In genomic region chr15:75030023-75030413, GRCh38 we compare ENCODE assay signal across 8 cellular contexts. TPM values are rescaled to one million over a fixed set of nuclear protein-coding genes. Genes with fewer than 3 reads are reported as not detected.
DNase-seq lines count a peak whose midpoint lies in the region; ATAC-seq and TF ChIP-seq lines count a peak whose summit lies in the region.

No MANE protein-coding gene starts in this region.

- H3K27ac ChIP-seq in HCT116 (ENCODE audit: low read depth, low read length) (no peak overlapping the region; the same call in 1 of the 2 replicates), ascending aorta (peak overlapping the region; percentile 84 to 90), hepatocyte (peak overlapping the region; percentile 74), subcutaneous abdominal adipose tissue (ENCODE audit: low read depth, low read length) (peak overlapping the region; percentile 92)

- intact Hi-C loops in HCT116 (cut with micrococcal nuclease) (no loop called here), ascending aorta (cut with DNase I) (no loop called here)

- in situ Hi-C loops in GM13977 (cut with MboI; ENCODE audit: low pct_unique_long_range_greater_than_20kb, low sequenced_read_pairs, unreplicated experiment) = no loop called here

- H4K20me1 ChIP-seq in HCT116 (ENCODE audit: insufficient read depth) (no peaks in the 10 kb centered on the region), hepatocyte (ENCODE audit: insufficient read depth, poor library complexity, severe bottlenecking) (no peaks in the 10 kb centered on the region)

- no peak for TF ChIP-seq RAD21 in HCT116 (IDR thresholded peaks at IDR 0.05; ENCODE audit: low read depth)

- BruUV-seq in HCT116 (replicated peaks; lab: Mats Ljungman, UMichigan) = no TSS peak

- no peak for TF ChIP-seq POLR2A in HCT116 (IDR thresholded peaks at IDR 0.05; ENCODE audit: borderline replicate concordance, extremely low read depth, insufficient read depth, insufficient read length)

- H3K4me1 ChIP-seq in HCT116 (ENCODE audit: control insufficient read depth in 1 of 2, insufficient read depth in 2 of 2, low read length in 2 of 2) = peaks cover 10 to 21% of the 10 kb centered on the region in 2 experiments; a peak in 3 of 4 replicates
- H3K4me1 ChIP-seq in ascending aorta = peaks cover 15 to 24% of the 10 kb centered on the region in 2 donors
- peaks cover 19% of the 10 kb centered on the region for H3K4me1 ChIP-seq in hepatocyte (ENCODE audit: insufficient read depth)
- H3K4me1 ChIP-seq in subcutaneous abdominal adipose tissue (ENCODE audit: control insufficient read depth in 5 of 5, insufficient read depth in 5 of 5, low read length in 5 of 5) = peaks cover 16 to 70% (median 55%) of the 10 kb centered on the region in 5 donors

- DNase-seq in HCT116 (ENCODE audit: low read depth, low spot score) (no peak), ascending aorta (ENCODE audit: low spot score in 2 of 2) (peak; percentile 28 to 86), hepatocyte (ENCODE audit: low spot score) (no peak), GOT3 (lab: John Stamatoyannopoulos, UW) (no peak), GM13977 (ENCODE audit: low spot score) (no peak)
- no peak for DNase-seq in stimulated activated naive CD4-positive, alpha-beta T cell treated with Interleukin-2 at 50 U/mL for 16 hours (lab: John Stamatoyannopoulos, UW)

- H3K4me2 ChIP-seq in HCT116 (ENCODE audit: low read length) (peak overlapping the region; percentile 15; the same call in 1 of the 2 replicates), hepatocyte (peak overlapping the region; percentile 64)

- H2AFZ ChIP-seq in HCT116 (ENCODE audit: low read depth, low read length, poor library complexity, severe bottlenecking) (no peak overlapping the region), hepatocyte (no peak overlapping the region)

- H3K9me2 ChIP-seq in HCT116 (ENCODE audit: insufficient read depth) (no peaks in the 10 kb centered on the region), hepatocyte (replicated peaks; ENCODE audit: insufficient read depth) (no peaks in the 10 kb centered on the region)

- ATAC-seq in HCT116 = no peak
- ATAC-seq in HG03521 (IDR thresholded peaks at IDR 0.05; ENCODE audit: unreplicated experiment) = no peak

- 55% methylated on average over 2 of the region's 2 CpGs for WGBS in hepatocyte (ENCODE audit: low lambda C conversion rate, missing lambda C conversion rate)

- POLR2A ChIA-PET in HCT116 (lab: Charles Lee) = interaction anchor here (1.0 to 1.1 kb wide), 2 partner anchors 172 to 174 kb away, joined by 7 to 8 read pairs; partner anchors contain the start of gene C15orf39

- peaks cover 2 to 15% of the 10 kb centered on the region in 2 experiments; a peak in 2 of 4 replicates for H3K36me3 ChIP-seq in HCT116 (ENCODE audit: control insufficient read depth in 1 of 2, insufficient read depth in 2 of 2, low read length in 2 of 2)
- peaks cover 0 to 5% of the 10 kb centered on the region in 2 donors for H3K36me3 ChIP-seq in ascending aorta
- H3K36me3 ChIP-seq in hepatocyte (replicated peaks; ENCODE audit: insufficient read depth, low read depth) = no peaks in the 10 kb centered on the region
- H3K36me3 ChIP-seq in subcutaneous abdominal adipose tissue (ENCODE audit: control insufficient read depth in 5 of 5, insufficient read depth in 5 of 5, low read length in 5 of 5) = peaks cover 0 to 5% (median 0%) of the 10 kb centered on the region in 5 donors

- no peak overlapping the region for H3K4me3 ChIP-seq in HCT116 (replicated peaks in 1 of 2; ENCODE audit: low read depth in 1 of 2, low read length in 2 of 2)
- peak overlapping the region; percentile 10 to 44 for H3K4me3 ChIP-seq in ascending aorta
- no peak overlapping the region for H3K4me3 ChIP-seq in hepatocyte
- H3K4me3 ChIP-seq in subcutaneous abdominal adipose tissue (ENCODE audit: low read depth in 1 of 5, low read length in 5 of 5) = peak overlapping the region; percentile 11 to 54 (median 41)

- CTCF ChIA-PET in HCT116 (lab: Charles Lee) = interaction anchor here (0.9 to 3.4 kb wide), 6 partner anchors 171 to 402 kb away, joined by 3 to 33 read pairs (median 8); partner anchors contain the start of gene C15orf39

- H3K79me2 ChIP-seq in HCT116 (ENCODE audit: insufficient read depth, low read length) = peaks cover 23% of the 10 kb centered on the region
- peaks cover 36% of the 10 kb centered on the region for H3K79me2 ChIP-seq in hepatocyte

- no peak overlapping the region for H3K9ac ChIP-seq in HCT116 (ENCODE audit: low read length)
- peak overlapping the region; percentile 40 to 90 (median 66) for H3K9ac ChIP-seq in subcutaneous abdominal adipose tissue (ENCODE audit: low read length in 5 of 5)

- RAD21 ChIA-PET in HCT116 (lab: Charles Lee; ENCODE audit: low non-redundant PET in 1 of 2, low total read pairs in 2 of 2, uncharacterized antibody in 2 of 2, unreplicated experiment in 2 of 2) = interaction anchor here (1.4 to 3.0 kb wide), 3 partner anchors 172 to 174 kb away, joined by 3 to 10 read pairs (median 7); partner anchors contain the start of gene C15orf39 (in 1 of the 2)

- TF ChIP-seq CTCF in HCT116 (IDR thresholded peaks at IDR 0.05 in 2 of 3, conservative IDR thresholded peaks at IDR 0.05 in 1 of 3; ENCODE audit: borderline replicate concordance in 1 of 3, insufficient read depth in 1 of 3, low read depth in 2 of 3, low read length in 2 of 3) = no peak
- TF ChIP-seq CTCF in ascending aorta (IDR thresholded peaks at IDR 0.05) = no peak
- no peak for TF ChIP-seq CTCF in hepatocyte (IDR thresholded peaks at IDR 0.05; ENCODE audit: poor library complexity)
- TF ChIP-seq CTCF in GM13977 (IDR thresholded peaks at IDR 0.05; ENCODE audit: extremely low read depth, insufficient read depth, missing control alignments) = no peak

- H3K27me3 ChIP-seq in HCT116 (ENCODE audit: insufficient read depth, low read length) (no peaks in the 10 kb centered on the region), ascending aorta (no peaks in the 10 kb centered on the region), hepatocyte (no peaks in the 10 kb centered on the region), subcutaneous abdominal adipose tissue (ENCODE audit: control insufficient read depth in 5 of 5, insufficient read depth in 4 of 5, low read length in 5 of 5) (peaks cover 0 to 7% (median 0%) of the 10 kb centered on the region in 5 donors)

- no peaks in the 10 kb centered on the region for H3K9me3 ChIP-seq in HCT116 (ENCODE audit: control insufficient read depth in 1 of 2, insufficient read depth in 1 of 2, low read depth in 1 of 2, low read length in 2 of 2)
- no peaks in the 10 kb centered on the region for H3K9me3 ChIP-seq in ascending aorta
- H3K9me3 ChIP-seq in hepatocyte (ENCODE audit: low read depth) = no peaks in the 10 kb centered on the region
- H3K9me3 ChIP-seq in subcutaneous abdominal adipose tissue (ENCODE audit: control insufficient read depth in 5 of 5, low read length in 5 of 5) = no peaks in the 10 kb centered on the region

TF ChIP-seq in HCT116, 20 proteins besides CTCF, POLR2A, EP300 and RAD21 (continues in another document):
- TF ChIP-seq ELF1 (IDR thresholded peaks at IDR 0.05; ENCODE audit: borderline replicate concordance, low read depth) (no peak), EZH2phosphoT487 (IDR thresholded peaks at IDR 0.05; ENCODE audit: borderline replicate concordance) (no peak), REST (IDR thresholded peaks at IDR 0.05; ENCODE audit: low read depth) (no peak), ZNF274 (IDR thresholded peaks at IDR 0.05; ENCODE audit: low read depth, low read length) (no peak), ZFX (IDR thresholded peaks at IDR 0.05) (no peak), CEBPB (IDR thresholded peaks at IDR 0.05; ENCODE audit: low read depth) (no peak), ATF3 (IDR thresholded peaks at IDR 0.05) (no peak)

RNA-seq across cellular contexts. Expression of gene PPCDC, which starts 6.6 kb away (rescaled TPM):
- total RNA-seq in HCT116 (2021; ENCODE audit: unreplicated experiment) = 18.0 TPM
- polyA plus RNA-seq in HCT116 (2012) = 18.7 and 23.5 TPM in 2 replicates
- total RNA-seq in ascending aorta = 8.9 TPM
- total RNA-seq in hepatocyte = 16.4 and 20.8 TPM in 2 replicates
- 17.8 and 21.1 TPM in 2 replicates for polyA plus RNA-seq in hepatocyte

RNA-seq across cellular contexts. Expression of gene SCAMP5, which starts 34.7 kb away (rescaled TPM):
- 6.2 TPM for total RNA-seq in HCT116 (2021; ENCODE audit: unreplicated experiment)
- 5.6 and 7.4 TPM in 2 replicates for polyA plus RNA-seq in HCT116 (2012)
- total RNA-seq in ascending aorta = 0.43 TPM
- total RNA-seq in hepatocyte = 17.8 and 18.8 TPM in 2 replicates
- polyA plus RNA-seq in hepatocyte = 7.8 and 10.6 TPM in 2 replicates

Comparison
In these comparisons a context has a peak if more than half of its experiments do, and no peak if none do; other contexts are left out.
1. DNase-seq: peak in ascending aorta (2 of 2); none in HCT116 (single experiment), hepatocyte (single experiment), GOT3 (single experiment), GM13977 (single experiment) and stimulated activated naive CD4-positive, alpha-beta T cell treated with Interleukin-2 at 50 U/mL for 16 hours (single experiment).
2. H3K4me3 ChIP-seq: peak in ascending aorta (2 of 2) and subcutaneous abdominal adipose tissue (5 of 5); none in HCT116 (0 of 2) and hepatocyte (single experiment).